Comparison of ENCODE assay signal across 9 cellular contexts in genomic region chr2:226466589-226466988, GRCh38.
"Had no signal": no experiment of that assay in that cellular context is flagged by ENCODE, and none has a peak within 500 bp of the region (broad histone marks: within the 10 kb centered on the region; RNA-seq: fewer than 3 reads in every experiment).

No MANE protein-coding gene starts in this region.

- H3K9me3 ChIP-seq: ovary had no signal

- ATAC-seq: activated T-cell treated with anti-CD3 and anti-CD28 coated beads, Interleukin-2, amount 50 U/mL, for 72 hours had no signal

- H3K4me3 ChIP-seq: ovary had no signal

- DNase-seq: activated CD4-positive, alpha-beta T cell treated with anti-CD3 and anti-CD28 coated beads, Interleukin-2, amount 50 U/mL, for 48 hours; activated CD4-positive, CD25-positive, alpha-beta regulatory T cell treated with anti-CD3 and anti-CD28 coated beads, Interleukin-2, amount 50 U/mL, for 72 hours; activated gamma-delta T cell treated with Interleukin-2 at 50 U/mL for 16 hours; activated naive CD8-positive, alpha-beta T cell treated with anti-CD3 and anti-CD28 coated beads for 36 hours; activated T-cell treated with anti-CD3 and anti-CD28 coated beads, Interleukin-2, amount 50 U/mL, for 72 hours; foreskin melanocyte; kidney; ovary; stimulated activated CD4-positive, alpha-beta T cell treated with anti-CD3 and anti-CD28 coated beads, Interleukin-4, amount 100 ng/mL, for 24 hours had no signal

- H3K27me3 ChIP-seq: ovary had no signal

- H3K36me3 ChIP-seq: ovary had no signal

- H3K27ac ChIP-seq: ovary had no signal
